ENCODE assay signal across 8 cellular contexts in the genomic region with DNA sequence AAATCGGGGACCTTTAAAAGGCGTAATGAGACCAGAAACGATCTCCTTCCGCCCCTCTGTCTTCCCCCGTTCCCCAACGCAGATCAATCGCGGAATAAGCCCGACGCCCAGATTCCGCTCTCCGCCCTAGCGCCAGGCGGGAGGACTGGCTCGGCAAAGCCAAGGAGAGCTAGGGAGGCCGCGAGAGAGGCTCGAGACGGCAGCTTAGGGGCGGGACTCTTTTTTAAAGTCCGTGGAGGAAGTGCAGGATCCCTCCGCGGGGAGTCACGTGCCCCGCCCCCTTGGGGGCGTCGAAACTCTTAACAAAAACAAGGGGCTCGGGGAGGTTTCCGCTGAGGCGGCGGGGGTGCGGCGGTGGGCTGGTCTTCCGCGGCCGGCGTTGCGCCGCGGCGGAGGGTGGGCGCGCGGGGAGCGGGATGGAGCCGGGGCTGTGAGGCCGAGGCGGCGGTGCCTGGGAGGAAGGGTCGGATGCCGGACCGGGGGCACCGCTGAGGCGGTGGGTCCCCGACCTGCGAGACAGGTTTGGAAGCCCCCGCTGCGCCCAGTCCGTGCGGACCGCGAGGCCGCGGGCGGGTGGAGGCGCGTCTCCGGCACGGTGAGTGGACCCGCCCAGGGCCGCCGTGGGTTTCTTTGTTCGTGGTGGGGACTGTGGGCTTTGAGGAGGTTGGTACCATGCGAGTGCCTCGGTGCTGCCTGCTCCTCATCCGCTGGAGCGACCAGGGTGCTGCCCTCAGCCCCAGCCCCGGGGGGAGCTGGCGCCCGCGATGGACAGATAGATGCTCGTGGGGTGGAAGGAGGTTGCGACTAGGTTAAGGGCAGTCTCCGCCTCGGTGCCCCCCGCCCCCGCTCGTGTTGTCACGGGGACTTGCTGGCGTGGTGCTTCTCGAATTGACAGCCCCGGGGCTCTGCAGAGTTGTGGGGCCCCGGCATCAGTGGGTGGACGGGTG. TPM values are rescaled to one million over a fixed set of nuclear protein-coding genes. Genes with fewer than 3 reads are reported as not detected.
DNase-seq lines count a peak whose midpoint lies in the region; ATAC-seq, FAIRE-seq and TF ChIP-seq lines count a peak whose summit lies in the region.

A gene with protein sequence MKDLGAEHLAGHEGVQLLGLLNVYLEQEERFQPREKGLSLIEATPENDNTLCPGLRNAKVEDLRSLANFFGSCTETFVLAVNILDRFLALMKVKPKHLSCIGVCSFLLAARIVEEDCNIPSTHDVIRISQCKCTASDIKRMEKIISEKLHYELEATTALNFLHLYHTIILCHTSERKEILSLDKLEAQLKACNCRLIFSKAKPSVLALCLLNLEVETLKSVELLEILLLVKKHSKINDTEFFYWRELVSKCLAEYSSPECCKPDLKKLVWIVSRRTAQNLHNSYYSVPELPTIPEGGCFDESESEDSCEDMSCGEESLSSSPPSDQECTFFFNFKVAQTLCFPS (plus strand): TSS at position 296 of the 947 bp plus-strand sequence. CDS start 1,326 bp downstream, outside the sequence.

- H3K27ac Mint-ChIP-seq in T-helper 2 cell treated with Interferon-gamma antibody and Interleukin-4, amounts not matched to agents 5 μg/mL and 100 μg/mL, for 36 hours, result peak within 1 kb of the TSS; percentile 95

- WGBS in sigmoid colon, 2 donors, result 0% methylated on average over 94 of the region's 94 CpGs

- peak within 1 kb of the TSS; percentile 92 for H3K4me3 Mint-ChIP-seq in T-helper 2 cell treated with Interferon-gamma antibody and Interleukin-4, amounts not matched to agents 5 μg/mL and 100 μg/mL, for 36 hours

- TF ChIP-seq CTCF in ascending aorta (IDR thresholded peaks at IDR 0.05) (no peak), sigmoid colon (IDR thresholded peaks at IDR 0.05) (peak in 1 of 4 experiments; percentile 23), D721Med (IDR thresholded peaks at IDR 0.05; ENCODE audit: insufficient read depth, missing control alignments) (no peak)

- H3K36me3 Mint-ChIP-seq in T-helper 2 cell treated with Interferon-gamma antibody and Interleukin-4, amounts not matched to agents 5 μg/mL and 100 μg/mL, for 36 hours (ENCODE audit: low read depth), result peaks cover 24% of the 10 kb centered on the region

- peak; percentile 15 for ATAC-seq in HG02610 (IDR thresholded peaks at IDR 0.05; ENCODE audit: unreplicated experiment)

- intact Hi-C loops in ascending aorta (cut with DNase I) (loop anchor here (1.0 to 5.0 kb wide), 6 partner anchors 52 to 945 kb away; a partner anchor contains a TSS), sigmoid colon (cut with DNase I) (loop anchor here (1.0 to 10.0 kb wide), 5 partner anchors 65 to 1012 kb away; a partner anchor contains a TSS)

- H3K27ac ChIP-seq in ascending aorta (peak within 1 kb of the TSS; percentile 92 to 97), sigmoid colon (peak within 1 kb of the TSS; percentile 87 to 97 (median 92))

- H3K36me3 ChIP-seq in ascending aorta (peaks cover 16 to 17% of the 10 kb centered on the region in 2 donors), sigmoid colon (peaks cover 0 to 26% (median 10%) of the 10 kb centered on the region in 4 donors)

- no peaks in the 10 kb centered on the region for H3K27me3 Mint-ChIP-seq in T-helper 2 cell treated with Interferon-gamma antibody and Interleukin-4, amounts not matched to agents 5 μg/mL and 100 μg/mL, for 36 hours (ENCODE audit: low read depth)

- H3K27me3 ChIP-seq in ascending aorta (no peaks in the 10 kb centered on the region), sigmoid colon (no peaks in the 10 kb centered on the region)

- TF ChIP-seq EP300 in sigmoid colon (IDR thresholded peaks at IDR 0.05), result peak in 1 of 4 donors; percentile 23

- peak; percentile 97 to 99 (median 99) for DNase-seq in NCI-H1417 (lab: John Stamatoyannopoulos, UW)
- peak; percentile 84 for DNase-seq in T-helper 2 cell treated with Interferon-gamma antibody and Interleukin-4, amounts not matched to agents 5 μg/mL and 100 μg/mL, for 36 hours (ENCODE audit: low spot score)
- peak; percentile 53 to 94 for DNase-seq in ascending aorta (ENCODE audit: low spot score in 2 of 2)
- DNase-seq in hippocampal formation (lab: John Stamatoyannopoulos, UW), result peak; percentile 72 to 88
- peak; percentile 94 for DNase-seq in sigmoid colon
- no peak for DNase-seq in D721Med (ENCODE audit: insufficient read length, low spot score)

- H3K4me3 ChIP-seq in ascending aorta (peak within 1 kb of the TSS; percentile 96 to 98), sigmoid colon (peak within 1 kb of the TSS; percentile 83 to 97 (median 86))

- H3K9me3 ChIP-seq in ascending aorta (no peaks in the 10 kb centered on the region), sigmoid colon (no peaks in the 10 kb centered on the region)

- H3K4me1 Mint-ChIP-seq in T-helper 2 cell treated with Interferon-gamma antibody and Interleukin-4, amounts not matched to agents 5 μg/mL and 100 μg/mL, for 36 hours (ENCODE audit: low read depth), result peaks cover 60% of the 10 kb centered on the region

- no peaks in the 10 kb centered on the region for H3K9me3 Mint-ChIP-seq in T-helper 2 cell treated with Interferon-gamma antibody and Interleukin-4, amounts not matched to agents 5 μg/mL and 100 μg/mL, for 36 hours

- no peak for FAIRE-seq in D721Med (lab: Jason Lieb, UNC)

- H3K4me1 ChIP-seq in ascending aorta, result peaks cover 0 to 7% of the 10 kb centered on the region in 2 donors
- H3K4me1 ChIP-seq in sigmoid colon, result peaks cover 0 to 28% (median 10%) of the 10 kb centered on the region in 4 donors

- TF ChIP-seq POLR2A in GM10847 (IDR thresholded peaks at IDR 0.05; ENCODE audit: extremely low read depth, insufficient read length) (peak; percentile 65), sigmoid colon (IDR thresholded peaks at IDR 0.05) (peak; percentile 9 to 45)

RNA-seq across cellular contexts. Expression of the gene that starts here (rescaled TPM):
- total RNA-seq in ascending aorta, result 27.8 TPM
- 10 to 100 TPM; 25.5 to 30.1 (median 25.7) TPM for total RNA-seq in sigmoid colon
- 10 to 100 TPM; 27.6 to 72.1 (median 49.9) TPM for polyA plus RNA-seq in sigmoid colon
